9 cellular contexts compared by ENCODE assay signal in the genomic region with DNA sequence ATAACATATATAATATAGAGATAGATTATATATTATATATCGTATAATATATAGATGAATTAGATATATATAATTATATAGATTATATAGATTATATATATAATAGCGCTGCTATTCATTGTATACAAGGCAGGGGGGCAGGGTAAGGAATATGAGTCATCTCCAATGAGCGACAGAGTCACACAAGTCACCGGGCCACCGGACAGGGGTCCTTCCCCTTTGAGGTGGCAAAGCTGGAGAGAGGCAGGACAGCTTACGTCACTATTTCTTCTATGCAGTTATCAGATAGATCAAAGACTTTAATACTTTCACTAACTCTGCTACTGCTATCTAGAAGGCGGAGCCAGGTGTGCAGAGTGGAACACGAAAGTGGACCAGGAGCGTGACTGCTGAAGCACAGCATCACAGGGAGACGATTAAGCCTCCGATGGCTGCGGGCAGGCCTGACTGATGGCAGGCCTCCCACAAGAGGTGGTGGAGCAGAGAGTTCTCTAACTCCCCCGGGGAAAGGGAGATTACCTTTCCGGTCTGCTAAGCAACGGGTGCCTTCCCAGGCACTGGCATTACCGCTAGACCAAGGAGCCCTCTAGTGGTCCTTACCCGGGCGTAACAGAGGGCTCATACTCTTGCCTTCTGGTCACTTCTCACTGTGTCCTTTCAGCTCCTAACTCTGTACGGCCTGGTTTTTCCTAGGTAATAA.
DNase-seq lines count a peak whose midpoint lies in the region; ATAC-seq lines count a peak whose summit lies in the region.
"Had no signal": no experiment of that assay in that cellular context is flagged by ENCODE, and none has a peak within 500 bp of the region (broad histone marks: within the 10 kb centered on the region; RNA-seq: fewer than 3 reads in every experiment).

No MANE protein-coding gene starts in this region.

- H3K4me3 ChIP-seq in MG63, result no peak overlapping the region
- H3K4me3 ChIP-seq: thoracic aorta had no signal

- DNase-seq in GDM1 (lab: John Stamatoyannopoulos, UW) (peak; percentile 2), MG63 (peak; percentile 5), iPS-NIHi11 (ENCODE audit: low spot score) (peak; percentile 3), NCI-H1048 (lab: John Stamatoyannopoulos, UW) (no peak), NCI-H446 (lab: John Stamatoyannopoulos, UW) (no peak), posterior vena cava (ENCODE audit: low spot score) (no peak)
- DNase-seq in activated CD8-positive, alpha-beta memory T cell treated with anti-CD3 and anti-CD28 coated beads for 24 hours, result no peak

- H3K27me3 ChIP-seq in MG63, result no peaks in the 10 kb centered on the region

- H3K9me3 ChIP-seq in MG63, result no peaks in the 10 kb centered on the region
- H3K9me3 ChIP-seq: thoracic aorta had no signal

- peak; percentile 53 for ATAC-seq in GM21576 (IDR thresholded peaks at IDR 0.05; ENCODE audit: unreplicated experiment)

- intact Hi-C loops in posterior vena cava (cut with DNase I), result no loop called here

- H3K36me3 ChIP-seq in MG63, result no peaks in the 10 kb centered on the region
- H3K36me3 ChIP-seq: thoracic aorta had no signal

Comparison
In these comparisons a context has a peak if more than half of its experiments do, and no peak if none do; other contexts are left out.
1. DNase-seq: peak in GDM1 (single experiment), MG63 (single experiment) and iPS-NIHi11 (single experiment); none in NCI-H1048 (single experiment), NCI-H446 (0 of 2), posterior vena cava (single experiment) and activated CD8-positive, alpha-beta memory T cell treated with anti-CD3 and anti-CD28 coated beads for 24 hours (single experiment).